18 cellular contexts compared by ENCODE assay signal in genomic region chr4:76011018-76011670, GRCh38. TPM values are rescaled to one million over a fixed set of nuclear protein-coding genes. Genes with fewer than 3 reads are reported as not detected.
A peak's percentile ranks its signal among the peaks of the same experiment; 100 is the strongest.
DNase-seq lines count a peak whose midpoint lies in the region; FAIRE-seq and TF ChIP-seq lines count a peak whose summit lies in the region.
"Had no signal": no experiment of that assay in that cellular context is flagged by ENCODE, and none has a peak within 500 bp of the region (broad histone marks: within the 10 kb centered on the region; RNA-seq: fewer than 3 reads in every experiment).

No MANE protein-coding gene starts in this region.

- H3K79me1 ChIP-seq in H1 (ENCODE audit: low read depth, low read length), result no peaks in the 10 kb centered on the region

- no peak for TF ChIP-seq CTCF in RWPE1 (conservative IDR thresholded peaks at IDR 0.05; ENCODE audit: low read depth)
- TF ChIP-seq CTCF in H1 (IDR thresholded peaks at IDR 0.05; ENCODE audit: control extremely low read depth in 1 of 3, insufficient read depth in 1 of 3, low read depth in 1 of 3, low read length in 3 of 3), result no peak
- no peak for TF ChIP-seq CTCF in nephron (IDR thresholded peaks at IDR 0.05; ENCODE audit: unreplicated experiment in 3 of 3)
- no peak for TF ChIP-seq CTCF in suprapubic skin (IDR thresholded peaks at IDR 0.05)

- H4K8ac ChIP-seq in H1 (ENCODE audit: extremely low read depth, insufficient read depth, low read length), result peak overlapping the region; percentile 9; the same call in 1 of the 2 replicates

- no peak for FAIRE-seq in H1 (lab: Jason Lieb, UNC)
- FAIRE-seq: RCC 7860 had no signal

- no peak overlapping the region for H3K4me2 ChIP-seq in H1 (ENCODE audit: insufficient read depth in 1 of 2, low read depth in 2 of 2, low read length in 2 of 2)

- POLR2A ChIA-PET in RWPE1 (lab: Yijun Ruan, JAX; ENCODE audit: low non-redundant PET), result no interaction called here
- POLR2A ChIA-PET in H1 (lab: Charles Lee; ENCODE audit: partially characterized antibody), result no interaction called here

- H2BK15ac ChIP-seq in H1 (ENCODE audit: low read length), result peak overlapping the region; percentile 53; the same call in 1 of the 2 replicates

- peak overlapping the region; percentile 56; the same call in 1 of the 2 replicates for H2AK5ac ChIP-seq in H1 (ENCODE audit: low read depth, low read length)

- H3K79me2 ChIP-seq in H1 (ENCODE audit: control insufficient read depth in 1 of 2, insufficient read depth in 2 of 2, low read length in 2 of 2), result no peaks in the 10 kb centered on the region

- H2BK5ac ChIP-seq in H1 (ENCODE audit: low read depth, low read length), result peak overlapping the region; percentile 36; the same call in 1 of the 2 replicates

- no peaks in the 10 kb centered on the region; the same call in 1 of the 2 replicates for H3K23me2 ChIP-seq in H1 (ENCODE audit: low read depth, low read length)

- H3K14ac ChIP-seq in H1 (ENCODE audit: insufficient read length), result no peak overlapping the region

- no peaks in the 10 kb centered on the region for H3K27me3 Mint-ChIP-seq in nephron (ENCODE audit: low read depth)

- no peak overlapping the region for H3K4ac ChIP-seq in H1 (replicated peaks; ENCODE audit: insufficient read length, low read depth, low read length)

- no peak overlapping the region for H3K4me3 Mint-ChIP-seq in nephron
- H3K4me3 Mint-ChIP-seq: CD4-positive, alpha-beta T cell had no signal

- no peak overlapping the region; the same call in 1 of the 2 replicates for H2BK12ac ChIP-seq in H1 (ENCODE audit: low read depth, low read length)

- H4K5ac ChIP-seq in H1 (ENCODE audit: insufficient read length, low read depth, low read length), result no peak overlapping the region

- no peak for DNase-seq in RWPE1 (ENCODE audit: low spot score)
- peak in 1 of 2 experiments; percentile 47 for DNase-seq in H1 (ENCODE audit: low read depth in 1 of 2, low spot score in 2 of 2)
- no peak for DNase-seq in suprapubic skin (ENCODE audit: low spot score in 2 of 2)
- no peak for DNase-seq in caudate nucleus (lab: John Stamatoyannopoulos, UW)
- DNase-seq in NCI-H1417 (lab: John Stamatoyannopoulos, UW), result no peak
- no peak for DNase-seq in cerebellar nuclear complex (lab: John Stamatoyannopoulos, UW)
- DNase-seq: activated CD4-positive, alpha-beta T cell treated with anti-CD3 and anti-CD28 coated beads, Interleukin-2, amount 50 U/mL, for 48 hours; activated effector memory CD4-positive, alpha-beta T cell treated with anti-CD3 and anti-CD28 coated beads, Interleukin-2, amount 50 U/mL, for 16 hours; CD4-positive, alpha-beta T cell; left lung; NCI-H1417 treated with DMSO at 0.1 percent for 48 hours; NCI-H446 treated with DMSO at 0.1 percent for 48 hours; ovary; stimulated activated CD4-positive, alpha-beta T cell treated with anti-CD3 and anti-CD28 coated beads, Interleukin-2, amount 100 ng/mL, for 24 hours had no signal

- no peak overlapping the region for H3K56ac ChIP-seq in H1 (replicated peaks; ENCODE audit: insufficient read length, low read depth, low read length)

- H4K91ac ChIP-seq in H1 (replicated peaks; ENCODE audit: insufficient read length, low read length), result no peak overlapping the region

- H2BK20ac ChIP-seq in H1 (ENCODE audit: low read length), result peak overlapping the region; percentile 62; the same call in 1 of the 2 replicates

- peaks cover 22% of the 10 kb centered on the region for H3K4me1 Mint-ChIP-seq in nephron

- TF ChIP-seq POLR2A in H1 (IDR thresholded peaks at IDR 0.05; ENCODE audit: control extremely low read depth in 1 of 2, low read depth in 2 of 2, low read length in 2 of 2) (no peak), suprapubic skin (IDR thresholded peaks at IDR 0.05) (no peak)

- H3K27me3 ChIP-seq in H1 (replicated peaks in 1 of 4; ENCODE audit: control insufficient read depth in 3 of 4, extremely low read depth in 1 of 4, insufficient read depth in 3 of 4, low read length in 3 of 4), result no peaks in the 10 kb centered on the region; a peak in 1 of 7 replicates
- H3K27me3 ChIP-seq in suprapubic skin, result no peaks in the 10 kb centered on the region
- H3K27me3 ChIP-seq: brain microvascular endothelial cell, left lung, ovary had no signal

- H2AFZ ChIP-seq in H1 (ENCODE audit: low read length), result peak overlapping the region; percentile 90; the same call in 1 of the 2 replicates

- no peak overlapping the region for H3K23ac ChIP-seq in H1 (ENCODE audit: insufficient read length)

- H3K36me3 ChIP-seq in H1 (ENCODE audit: control insufficient read depth in 2 of 4, insufficient read depth in 4 of 4, low read length in 3 of 4) (no peaks in the 10 kb centered on the region), suprapubic skin (no peaks in the 10 kb centered on the region)
- H3K36me3 ChIP-seq: brain microvascular endothelial cell, left lung, ovary had no signal

- TF ChIP-seq RAD21 in H1 (IDR thresholded peaks at IDR 0.05 in 1 of 2, conservative IDR thresholded peaks at IDR 0.05 in 1 of 2; ENCODE audit: low read depth in 2 of 2, low read length in 2 of 2), result no peak

- H3K36me3 Mint-ChIP-seq in nephron (ENCODE audit: low read depth), result no peaks in the 10 kb centered on the region

- no peaks in the 10 kb centered on the region for H3K9me3 Mint-ChIP-seq in nephron
- H3K9me3 Mint-ChIP-seq: CD4-positive, alpha-beta T cell; IgD-negative memory B cell had no signal

- H2BK120ac ChIP-seq in H1 (replicated peaks; ENCODE audit: low read depth, low read length), result no peak overlapping the region

- H3K18ac ChIP-seq in H1 (ENCODE audit: extremely low read depth, low read length), result peak overlapping the region; percentile 15; the same call in 1 of the 2 replicates

- TF ChIP-seq EP300 in H1 (IDR thresholded peaks at IDR 0.05; ENCODE audit: borderline replicate concordance in 1 of 2, low read depth in 2 of 2, low read length in 2 of 2) (no peak), suprapubic skin (IDR thresholded peaks at IDR 0.05) (no peak)

- H3K9ac ChIP-seq in H1 (replicated peaks in 1 of 4; ENCODE audit: extremely low read depth in 1 of 4, low read depth in 3 of 4, low read length in 3 of 4), result no peak overlapping the region

- 93% methylated on average over 31 of the region's 31 CpGs; no CpG with 5 or more reads in 1 of the 2 experiments for WGBS in H1 (ENCODE audit: extremely low coverage in 1 of 2, insufficient coverage in 1 of 2, insufficient read length in 1 of 2, insufficient replicate concordance in 2 of 2, low coverage in 1 of 2, low lambda C conversion rate in 2 of 2, missing lambda C conversion rate in 1 of 2), 2 experiments
- WGBS in suprapubic skin, result 94% methylated on average over 26 of the region's 31 CpGs

- H3K4me1 ChIP-seq in H1 (replicated peaks in 1 of 4; ENCODE audit: control insufficient read depth in 3 of 4, insufficient read depth in 4 of 4, low read length in 3 of 4) (peaks cover 0 to 5% (median 2%) of the 10 kb centered on the region in 4 experiments; a peak in 5 of 7 replicates), suprapubic skin (peaks cover 13% of the 10 kb centered on the region)

- H3K27ac Mint-ChIP-seq in nephron, result peak overlapping the region; percentile 96 to 99 (median 97)
- H3K27ac Mint-ChIP-seq: CD4-positive, alpha-beta T cell had no signal

- CTCF ChIA-PET in RWPE1 (lab: Yijun Ruan, JAX) (no interaction called here), H1 (lab: Charles Lee; ENCODE audit: partially characterized antibody) (no interaction called here)

- peak overlapping the region; percentile 89 for H3K27ac ChIP-seq in RWPE1
- no peak overlapping the region for H3K27ac ChIP-seq in H1 (ENCODE audit: low read depth, low read length)
- no peak overlapping the region for H3K27ac ChIP-seq in suprapubic skin
- H3K27ac ChIP-seq in caudate nucleus (ENCODE audit: low read depth, low read length), result no peak overlapping the region
- H3K27ac ChIP-seq: ovary had no signal

- H3K9me3 ChIP-seq in H1 (ENCODE audit: insufficient read depth in 2 of 2, low read depth in 1 of 2, low read length in 1 of 2) (no peaks in the 10 kb centered on the region), suprapubic skin (no peaks in the 10 kb centered on the region)
- H3K9me3 ChIP-seq: left lung, ovary had no signal

- H3K4me3 ChIP-seq in H1 (ENCODE audit: extremely low read depth in 1 of 4, insufficient read depth in 2 of 4, low read depth in 3 of 4, low read length in 4 of 4), result no peak overlapping the region
- H3K4me3 ChIP-seq in suprapubic skin, result peak overlapping the region; percentile 26
- H3K4me3 ChIP-seq: left lung, ovary had no signal

- no peaks in the 10 kb centered on the region for H4K20me1 ChIP-seq in H1 (replicated peaks in 1 of 2; ENCODE audit: control insufficient read depth in 1 of 2, insufficient read depth in 2 of 2, low read length in 2 of 2)

RNA-seq across cellular contexts. Expression of gene CXCL9, which starts 3.8 kb away (rescaled TPM):
- not detected in 2 replicates for total RNA-seq in H1 (2021; fragmentation: NEBNext Ultra II Directional; extraction: Animal tissue kit (Norgen Biotek cat#: 25700))
- not detected in 2 replicates for polyA plus RNA-seq in H1 (2011; rRNA removed)
- not detected for polyA plus RNA-seq in H1 (2011; cell fraction: cytosol; rRNA removed)
- polyA plus RNA-seq in H1 (2011; cell fraction: nucleus; rRNA removed), result not detected
- not detected in 4 replicates for polyA plus RNA-seq in H1 (2012, experiment 1 of 2)
- polyA plus RNA-seq in H1 (2012, experiment 2 of 2), result not detected
- not detected for polyA plus RNA-seq in H1 (2013, experiment 1 of 2)
- not detected for polyA plus RNA-seq in H1 (2013, experiment 2 of 2)
- not detected in 2 replicates for polyA minus RNA-seq in H1 (2011; rRNA and poly(A)+ RNA removed)
- polyA minus RNA-seq in H1 (2011; cell fraction: cytosol; rRNA and poly(A)+ RNA removed), result not detected
- polyA minus RNA-seq in H1 (2011; cell fraction: nucleus; rRNA and poly(A)+ RNA removed), result not detected
- total RNA-seq in suprapubic skin, result under 1 TPM in 3 of 4 donors, not detected in 1; 0.19 to 0.48 (median 0.34) TPM
- total RNA-seq: CD4-positive, alpha-beta T cell had no signal
- polyA plus RNA-seq: IgD-negative memory B cell had no signal

RNA-seq across cellular contexts. Expression of gene CXCL10, which starts 12.2 kb away (rescaled TPM):
- not detected in 2 replicates for total RNA-seq in H1 (2021; fragmentation: NEBNext Ultra II Directional; extraction: Animal tissue kit (Norgen Biotek cat#: 25700))
- polyA plus RNA-seq in H1 (2011; rRNA removed), result not detected in 2 replicates
- not detected for polyA plus RNA-seq in H1 (2011; cell fraction: cytosol; rRNA removed)
- polyA plus RNA-seq in H1 (2011; cell fraction: nucleus; rRNA removed), result not detected
- not detected in 4 replicates for polyA plus RNA-seq in H1 (2012, experiment 1 of 2)
- not detected for polyA plus RNA-seq in H1 (2012, experiment 2 of 2)
- not detected for polyA plus RNA-seq in H1 (2013, experiment 1 of 2)
- polyA plus RNA-seq in H1 (2013, experiment 2 of 2), result not detected
- not detected in 2 replicates for polyA minus RNA-seq in H1 (2011; rRNA and poly(A)+ RNA removed)
- polyA minus RNA-seq in H1 (2011; cell fraction: cytosol; rRNA and poly(A)+ RNA removed), result not detected
- not detected for polyA minus RNA-seq in H1 (2011; cell fraction: nucleus; rRNA and poly(A)+ RNA removed)
- total RNA-seq in suprapubic skin, result not detected
- total RNA-seq: CD4-positive, alpha-beta T cell had no signal

RNA-seq across cellular contexts. Expression of gene SDAD1, which starts 20.4 kb away (rescaled TPM):
- total RNA-seq in H1 (2021; fragmentation: NEBNext Ultra II Directional; extraction: Animal tissue kit (Norgen Biotek cat#: 25700)), result 71.3 and 75.1 TPM in 2 replicates
- 9.3 and 14.6 TPM in 2 replicates for polyA plus RNA-seq in H1 (2011; rRNA removed)
- polyA plus RNA-seq in H1 (2011; cell fraction: cytosol; rRNA removed), result 20.8 TPM
- 20.6 TPM for polyA plus RNA-seq in H1 (2011; cell fraction: nucleus; rRNA removed)
- 29.7 to 49.7 TPM (median 33.9 TPM) in 4 replicates for polyA plus RNA-seq in H1 (2012, experiment 1 of 2)
- 2.7 TPM for polyA plus RNA-seq in H1 (2012, experiment 2 of 2)
- polyA plus RNA-seq in H1 (2013, experiment 1 of 2), result 58.3 TPM
- polyA plus RNA-seq in H1 (2013, experiment 2 of 2), result 57.1 TPM
- polyA minus RNA-seq in H1 (2011; rRNA and poly(A)+ RNA removed), result 31.3 and 49.4 TPM in 2 replicates
- 17.2 TPM for polyA minus RNA-seq in H1 (2011; cell fraction: cytosol; rRNA and poly(A)+ RNA removed)
- polyA minus RNA-seq in H1 (2011; cell fraction: nucleus; rRNA and poly(A)+ RNA removed), result 75.3 TPM
- 10 to 100 TPM; 29.2 to 32.9 (median 31.1) TPM for total RNA-seq in suprapubic skin

RNA-seq across cellular contexts. Expression of gene CXCL11, which starts 24.7 kb away (rescaled TPM):
- 0.33 TPM in 1 of 2 replicates, not detected in the other for total RNA-seq in H1 (2021; fragmentation: NEBNext Ultra II Directional; extraction: Animal tissue kit (Norgen Biotek cat#: 25700))
- 0.16 and 0.18 TPM in 2 replicates for polyA plus RNA-seq in H1 (2011; rRNA removed)
- polyA plus RNA-seq in H1 (2011; cell fraction: cytosol; rRNA removed), result 0.27 TPM
- polyA plus RNA-seq in H1 (2011; cell fraction: nucleus; rRNA removed), result 0.20 TPM
- polyA plus RNA-seq in H1 (2012, experiment 1 of 2), result 0.19 to 0.27 TPM (median 0.24 TPM) in 4 replicates
- polyA plus RNA-seq in H1 (2012, experiment 2 of 2), result not detected
- polyA plus RNA-seq in H1 (2013, experiment 1 of 2), result 0.20 TPM
- 0.22 TPM for polyA plus RNA-seq in H1 (2013, experiment 2 of 2)
- 0.37 and 0.38 TPM in 2 replicates for polyA minus RNA-seq in H1 (2011; rRNA and poly(A)+ RNA removed)
- polyA minus RNA-seq in H1 (2011; cell fraction: cytosol; rRNA and poly(A)+ RNA removed), result not detected
- not detected for polyA minus RNA-seq in H1 (2011; cell fraction: nucleus; rRNA and poly(A)+ RNA removed)
- total RNA-seq in suprapubic skin, result under 1 TPM in 1 of 4 donors, not detected in 3; 0.72 TPM
- total RNA-seq: CD4-positive, alpha-beta T cell had no signal
- polyA plus RNA-seq: IgD-negative memory B cell had no signal
